12 cellular contexts compared by ENCODE assay signal in genomic region chr5:14171621-14172020, GRCh38. TPM values are rescaled to one million over a fixed set of nuclear protein-coding genes. Genes with fewer than 3 reads are reported as not detected.
DNase-seq lines count a peak whose midpoint lies in the region; ATAC-seq and TF ChIP-seq lines count a peak whose summit lies in the region.
"Had no signal": no experiment of that assay in that cellular context is flagged by ENCODE, and none has a peak within 500 bp of the region (broad histone marks: within the 10 kb centered on the region; RNA-seq: fewer than 3 reads in every experiment).

No MANE protein-coding gene starts in this region.

- peaks cover 29% of the 10 kb centered on the region for H3K27me3 Mint-ChIP-seq in activated naive CD4-positive, alpha-beta T cell treated with anti-CD3 and anti-CD28 coated beads for 36 hours (ENCODE audit: low read depth)

- CTCF ChIA-PET in activated naive CD4-positive, alpha-beta T cell treated with anti-CD3 and anti-CD28 coated beads for 36 hours (lab: Charles Lee): interaction anchor here (0.7 kb wide), 1 partner anchor 94 kb away, joined by 3 read pairs; no protein-coding TSS in a partner anchor

- H3K9me3 Mint-ChIP-seq in activated naive CD4-positive, alpha-beta T cell treated with anti-CD3 and anti-CD28 coated beads for 36 hours: no peaks in the 10 kb centered on the region

- H3K36me3 ChIP-seq in cardiac muscle cell (no peaks in the 10 kb centered on the region), left ventricle myocardium inferior (no peaks in the 10 kb centered on the region), left lung (no peaks in the 10 kb centered on the region)
- H3K36me3 ChIP-seq: colonic mucosa had no signal

- no peaks in the 10 kb centered on the region for H3K4me1 Mint-ChIP-seq in activated naive CD4-positive, alpha-beta T cell treated with anti-CD3 and anti-CD28 coated beads for 36 hours (ENCODE audit: low read depth)

- no peaks in the 10 kb centered on the region for H3K36me3 Mint-ChIP-seq in activated naive CD4-positive, alpha-beta T cell treated with anti-CD3 and anti-CD28 coated beads for 36 hours (ENCODE audit: low read depth)

- no peak overlapping the region for H3K27ac Mint-ChIP-seq in activated naive CD4-positive, alpha-beta T cell treated with anti-CD3 and anti-CD28 coated beads for 36 hours

- H3K27me3 ChIP-seq in cardiac muscle cell (no peaks in the 10 kb centered on the region), left ventricle myocardium inferior (ENCODE audit: low read depth) (no peaks in the 10 kb centered on the region), left lung (no peaks in the 10 kb centered on the region)
- H3K27me3 ChIP-seq: colonic mucosa had no signal

- peak; percentile 84 for ATAC-seq in left lung
- ATAC-seq in Right ventricle myocardium superior (ENCODE audit: poor library complexity): no peak
- ATAC-seq in HG03469 (IDR thresholded peaks at IDR 0.05; ENCODE audit: unreplicated experiment): no peak

- H3K4me3 ChIP-seq in cardiac muscle cell: no peak overlapping the region
- H3K4me3 ChIP-seq in left ventricle myocardium inferior: no peak overlapping the region
- no peak overlapping the region for H3K4me3 ChIP-seq in left lung
- H3K4me3 ChIP-seq: colonic mucosa had no signal

- H3K9me3 ChIP-seq in cardiac muscle cell (ENCODE audit: low read depth) (no peaks in the 10 kb centered on the region), left ventricle myocardium inferior (replicated peaks) (no peaks in the 10 kb centered on the region), left lung (no peaks in the 10 kb centered on the region)
- H3K9me3 ChIP-seq: colonic mucosa had no signal

- TF ChIP-seq CTCF in cardiac muscle cell (IDR thresholded peaks at IDR 0.05; ENCODE audit: low read depth, low read length) (no peak), left ventricle myocardium inferior (IDR thresholded peaks at IDR 0.05; ENCODE audit: borderline replicate concordance) (no peak), left lung (IDR thresholded peaks at IDR 0.05) (no peak)

- H3K27ac ChIP-seq in cardiac muscle cell: peak overlapping the region; percentile 65
- no peak overlapping the region for H3K27ac ChIP-seq in left ventricle myocardium inferior (replicated peaks)
- H3K27ac ChIP-seq in left lung: peak overlapping the region in 1 of 2 donors; percentile 5
- H3K27ac ChIP-seq: colonic mucosa had no signal

- DNase-seq in cardiac muscle cell (ENCODE audit: low read depth in 1 of 2, low spot score in 1 of 2) (peak in 1 of 2 donors; percentile 90), left ventricle myocardium inferior (no peak), SKM-1 (lab: John Stamatoyannopoulos, UW; ENCODE audit: unreplicated experiment) (peak; percentile 37), left lung (peak in 1 of 2 donors; percentile 64), NCI-H524 (lab: John Stamatoyannopoulos, UW) (no peak), Right ventricle myocardium superior (no peak)
- no peak for DNase-seq in activated naive CD4-positive, alpha-beta T cell treated with anti-CD3 and anti-CD28 coated beads for 36 hours
- DNase-seq: activated T-cell treated with anti-CD3 and anti-CD28 coated beads, Interleukin-2, amount 50 U/mL, for 48 hours; colonic mucosa; hippocampal formation; NCI-H1436 treated with DMSO at 0.1 percent for 48 hours had no signal

- H3K4me3 Mint-ChIP-seq in activated naive CD4-positive, alpha-beta T cell treated with anti-CD3 and anti-CD28 coated beads for 36 hours: no peak overlapping the region

- H3K4me1 ChIP-seq in cardiac muscle cell (ENCODE audit: low read depth): peaks cover 40% of the 10 kb centered on the region
- H3K4me1 ChIP-seq in left ventricle myocardium inferior: peaks cover 73% of the 10 kb centered on the region
- H3K4me1 ChIP-seq in left lung: peaks cover 25 to 91% of the 10 kb centered on the region in 2 donors

- intact Hi-C loops in left ventricle myocardium inferior (cut with micrococcal nuclease) (no loop called here), left lung (cut with DNase I) (no loop called here), Right ventricle myocardium superior (cut with DNase I) (no loop called here)
- intact Hi-C loops in activated naive CD4-positive, alpha-beta T cell treated with anti-CD3 and anti-CD28 coated beads for 36 hours (cut with micrococcal nuclease): no loop called here

RNA-seq across cellular contexts. Expression of gene TRIO, which starts 28.5 kb away (rescaled TPM):
- total RNA-seq in cardiac muscle cell: 74.3 and 104 TPM in 2 replicates
- 15.5 and 22.0 TPM in 2 replicates for polyA plus RNA-seq in cardiac muscle cell
- 52.8 TPM for total RNA-seq in left ventricle myocardium inferior
- total RNA-seq in left lung: 100 to 1,000 TPM; 122 to 151 TPM
- total RNA-seq in Right ventricle myocardium superior: 56.0 TPM
- 1 to 10 TPM; 3.6 to 4.6 TPM for total RNA-seq in activated naive CD4-positive, alpha-beta T cell treated with anti-CD3 and anti-CD28 coated beads for 36 hours
